In genomic region chr3:146544013-146544928, GRCh38 we compare ENCODE assay signal across 1 cellular context.
TF ChIP-seq lines count a peak whose summit lies in the region.

PLSCR1 (minus strand) TSS chr3:146544607; CDS start chr3:146536552, 8,055 bp downstream.

TF ChIP-seq in HepG2, 621 proteins besides CTCF, POLR2A, EP300 and RAD21 (continued from another document and continues in another):
- no peak for TF ChIP-seq PLSCR1 (CRISPR knock-in tag; IDR thresholded peaks at IDR 0.05; ENCODE audit: borderline replicate concordance)
- no peak for TF ChIP-seq IKZF1 (IDR thresholded peaks at IDR 0.05)
- TF ChIP-seq LCORL (IDR thresholded peaks at IDR 0.05), result no peak
- no peak for TF ChIP-seq LCORL (CRISPR knock-in tag; IDR thresholded peaks at IDR 0.05)
- no peak for TF ChIP-seq MIXL1 (CRISPR knock-in tag; IDR thresholded peaks at IDR 0.05)
- TF ChIP-seq ZNF20 (CRISPR knock-in tag; IDR thresholded peaks at IDR 0.05), result no peak
- no peak for TF ChIP-seq RNF2 (conservative IDR thresholded peaks at IDR 0.05; ENCODE audit: low read depth)
- no peak for TF ChIP-seq CC2D1A (CRISPR knock-in tag; IDR thresholded peaks at IDR 0.05)
- peak; percentile 75; the same call in 1 of the 2 replicates for TF ChIP-seq ZSCAN29 (CRISPR knock-in tag; conservative IDR thresholded peaks at IDR 0.05)
- peak; percentile 53; the same call in 1 of the 2 replicates for TF ChIP-seq FOXA3 (CRISPR knock-in tag; IDR thresholded peaks at IDR 0.05)
- no peak for TF ChIP-seq SOX13 (IDR thresholded peaks at IDR 0.05)
- TF ChIP-seq SOX13 (CRISPR knock-in tag; conservative IDR thresholded peaks at IDR 0.05 in 1 of 2, IDR thresholded peaks at IDR 0.05 in 1 of 2), result peak in 1 of 2 experiments; percentile 40; a peak in 1 of 4 replicates
- no peak for TF ChIP-seq PITX1 (CRISPR knock-in tag; IDR thresholded peaks at IDR 0.05)
- TF ChIP-seq RBFOX2 (IDR thresholded peaks at IDR 0.05; ENCODE audit: low read depth, low read length), result peak; percentile 81
- TF ChIP-seq, protein P1, sequence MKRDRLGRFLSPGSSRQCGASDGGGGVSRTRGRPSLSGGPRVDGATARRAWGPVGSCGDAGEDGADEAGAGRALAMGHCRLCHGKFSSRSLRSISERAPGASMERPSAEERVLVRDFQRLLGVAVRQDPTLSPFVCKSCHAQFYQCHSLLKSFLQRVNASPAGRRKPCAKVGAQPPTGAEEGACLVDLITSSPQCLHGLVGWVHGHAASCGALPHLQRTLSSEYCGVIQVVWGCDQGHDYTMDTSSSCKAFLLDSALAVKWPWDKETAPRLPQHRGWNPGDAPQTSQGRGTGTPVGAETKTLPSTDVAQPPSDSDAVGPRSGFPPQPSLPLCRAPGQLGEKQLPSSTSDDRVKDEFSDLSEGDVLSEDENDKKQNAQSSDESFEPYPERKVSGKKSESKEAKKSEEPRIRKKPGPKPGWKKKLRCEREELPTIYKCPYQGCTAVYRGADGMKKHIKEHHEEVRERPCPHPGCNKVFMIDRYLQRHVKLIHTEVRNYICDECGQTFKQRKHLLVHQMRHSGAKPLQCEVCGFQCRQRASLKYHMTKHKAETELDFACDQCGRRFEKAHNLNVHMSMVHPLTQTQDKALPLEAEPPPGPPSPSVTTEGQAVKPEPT (CRISPR knock-in tag; IDR thresholded peaks at IDR 0.05; ENCODE audit: low read depth), result no peak
- TF ChIP-seq ZBTB25 (CRISPR knock-in tag; IDR thresholded peaks at IDR 0.05), result peak; percentile 81
- no peak for TF ChIP-seq CBFB (CRISPR knock-in tag; IDR thresholded peaks at IDR 0.05)
- no peak for TF ChIP-seq CERS6 (CRISPR knock-in tag; IDR thresholded peaks at IDR 0.05)
- no peak for TF ChIP-seq PHF20 (CRISPR knock-in tag; IDR thresholded peaks at IDR 0.05)
- TF ChIP-seq ZNF670 (CRISPR knock-in tag; IDR thresholded peaks at IDR 0.05; ENCODE audit: borderline replicate concordance), result no peak
- no peak for TF ChIP-seq TCF7 (IDR thresholded peaks at IDR 0.05; ENCODE audit: low read depth)
- peak; percentile 54; the same call in 1 of the 2 replicates for TF ChIP-seq NCOA2 (CRISPR knock-in tag; IDR thresholded peaks at IDR 0.05)
- peak; percentile 61; the same call in 1 of the 2 replicates for TF ChIP-seq ZNF224 (CRISPR knock-in tag; IDR thresholded peaks at IDR 0.05)
- TF ChIP-seq, protein P2, sequence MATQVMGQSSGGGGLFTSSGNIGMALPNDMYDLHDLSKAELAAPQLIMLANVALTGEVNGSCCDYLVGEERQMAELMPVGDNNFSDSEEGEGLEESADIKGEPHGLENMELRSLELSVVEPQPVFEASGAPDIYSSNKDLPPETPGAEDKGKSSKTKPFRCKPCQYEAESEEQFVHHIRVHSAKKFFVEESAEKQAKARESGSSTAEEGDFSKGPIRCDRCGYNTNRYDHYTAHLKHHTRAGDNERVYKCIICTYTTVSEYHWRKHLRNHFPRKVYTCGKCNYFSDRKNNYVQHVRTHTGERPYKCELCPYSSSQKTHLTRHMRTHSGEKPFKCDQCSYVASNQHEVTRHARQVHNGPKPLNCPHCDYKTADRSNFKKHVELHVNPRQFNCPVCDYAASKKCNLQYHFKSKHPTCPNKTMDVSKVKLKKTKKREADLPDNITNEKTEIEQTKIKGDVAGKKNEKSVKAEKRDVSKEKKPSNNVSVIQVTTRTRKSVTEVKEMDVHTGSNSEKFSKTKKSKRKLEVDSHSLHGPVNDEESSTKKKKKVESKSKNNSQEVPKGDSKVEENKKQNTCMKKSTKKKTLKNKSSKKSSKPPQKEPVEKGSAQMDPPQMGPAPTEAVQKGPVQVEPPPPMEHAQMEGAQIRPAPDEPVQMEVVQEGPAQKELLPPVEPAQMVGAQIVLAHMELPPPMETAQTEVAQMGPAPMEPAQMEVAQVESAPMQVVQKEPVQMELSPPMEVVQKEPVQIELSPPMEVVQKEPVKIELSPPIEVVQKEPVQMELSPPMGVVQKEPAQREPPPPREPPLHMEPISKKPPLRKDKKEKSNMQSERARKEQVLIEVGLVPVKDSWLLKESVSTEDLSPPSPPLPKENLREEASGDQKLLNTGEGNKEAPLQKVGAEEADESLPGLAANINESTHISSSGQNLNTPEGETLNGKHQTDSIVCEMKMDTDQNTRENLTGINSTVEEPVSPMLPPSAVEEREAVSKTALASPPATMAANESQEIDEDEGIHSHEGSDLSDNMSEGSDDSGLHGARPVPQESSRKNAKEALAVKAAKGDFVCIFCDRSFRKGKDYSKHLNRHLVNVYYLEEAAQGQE (IDR thresholded peaks at IDR 0.05; ENCODE audit: borderline replicate concordance in 1 of 2, low read depth in 1 of 2, low read length in 2 of 2), result peak in 1 of 2 experiments; percentile 69; a peak in 1 of 4 replicates
- no peak for TF ChIP-seq MATR3 (CRISPR knock-in tag; IDR thresholded peaks at IDR 0.05)
- no peak for TF ChIP-seq ZEB1 (IDR thresholded peaks at IDR 0.05; ENCODE audit: insufficient replicate concordance, low read depth)
- TF ChIP-seq SSRP1 (CRISPR knock-in tag; IDR thresholded peaks at IDR 0.05), result no peak
- TF ChIP-seq, protein P3, sequence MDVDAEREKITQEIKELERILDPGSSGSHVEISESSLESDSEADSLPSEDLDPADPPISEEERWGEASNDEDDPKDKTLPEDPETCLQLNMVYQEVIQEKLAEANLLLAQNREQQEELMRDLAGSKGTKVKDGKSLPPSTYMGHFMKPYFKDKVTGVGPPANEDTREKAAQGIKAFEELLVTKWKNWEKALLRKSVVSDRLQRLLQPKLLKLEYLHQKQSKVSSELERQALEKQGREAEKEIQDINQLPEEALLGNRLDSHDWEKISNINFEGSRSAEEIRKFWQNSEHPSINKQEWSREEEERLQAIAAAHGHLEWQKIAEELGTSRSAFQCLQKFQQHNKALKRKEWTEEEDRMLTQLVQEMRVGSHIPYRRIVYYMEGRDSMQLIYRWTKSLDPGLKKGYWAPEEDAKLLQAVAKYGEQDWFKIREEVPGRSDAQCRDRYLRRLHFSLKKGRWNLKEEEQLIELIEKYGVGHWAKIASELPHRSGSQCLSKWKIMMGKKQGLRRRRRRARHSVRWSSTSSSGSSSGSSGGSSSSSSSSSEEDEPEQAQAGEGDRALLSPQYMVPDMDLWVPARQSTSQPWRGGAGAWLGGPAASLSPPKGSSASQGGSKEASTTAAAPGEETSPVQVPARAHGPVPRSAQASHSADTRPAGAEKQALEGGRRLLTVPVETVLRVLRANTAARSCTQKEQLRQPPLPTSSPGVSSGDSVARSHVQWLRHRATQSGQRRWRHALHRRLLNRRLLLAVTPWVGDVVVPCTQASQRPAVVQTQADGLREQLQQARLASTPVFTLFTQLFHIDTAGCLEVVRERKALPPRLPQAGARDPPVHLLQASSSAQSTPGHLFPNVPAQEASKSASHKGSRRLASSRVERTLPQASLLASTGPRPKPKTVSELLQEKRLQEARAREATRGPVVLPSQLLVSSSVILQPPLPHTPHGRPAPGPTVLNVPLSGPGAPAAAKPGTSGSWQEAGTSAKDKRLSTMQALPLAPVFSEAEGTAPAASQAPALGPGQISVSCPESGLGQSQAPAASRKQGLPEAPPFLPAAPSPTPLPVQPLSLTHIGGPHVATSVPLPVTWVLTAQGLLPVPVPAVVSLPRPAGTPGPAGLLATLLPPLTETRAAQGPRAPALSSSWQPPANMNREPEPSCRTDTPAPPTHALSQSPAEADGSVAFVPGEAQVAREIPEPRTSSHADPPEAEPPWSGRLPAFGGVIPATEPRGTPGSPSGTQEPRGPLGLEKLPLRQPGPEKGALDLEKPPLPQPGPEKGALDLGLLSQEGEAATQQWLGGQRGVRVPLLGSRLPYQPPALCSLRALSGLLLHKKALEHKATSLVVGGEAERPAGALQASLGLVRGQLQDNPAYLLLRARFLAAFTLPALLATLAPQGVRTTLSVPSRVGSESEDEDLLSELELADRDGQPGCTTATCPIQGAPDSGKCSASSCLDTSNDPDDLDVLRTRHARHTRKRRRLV (CRISPR knock-in tag; IDR thresholded peaks at IDR 0.05), result peak; percentile 43
- no peak for TF ChIP-seq ZNF782 (CRISPR knock-in tag; IDR thresholded peaks at IDR 0.05; ENCODE audit: borderline replicate concordance)
- TF ChIP-seq MEF2D (CRISPR knock-in tag; IDR thresholded peaks at IDR 0.05), result no peak
- no peak for TF ChIP-seq PREB (CRISPR knock-in tag; IDR thresholded peaks at IDR 0.05)
- TF ChIP-seq DNMT1 (CRISPR knock-in tag; IDR thresholded peaks at IDR 0.05), result no peak
- TF ChIP-seq, protein P4, sequence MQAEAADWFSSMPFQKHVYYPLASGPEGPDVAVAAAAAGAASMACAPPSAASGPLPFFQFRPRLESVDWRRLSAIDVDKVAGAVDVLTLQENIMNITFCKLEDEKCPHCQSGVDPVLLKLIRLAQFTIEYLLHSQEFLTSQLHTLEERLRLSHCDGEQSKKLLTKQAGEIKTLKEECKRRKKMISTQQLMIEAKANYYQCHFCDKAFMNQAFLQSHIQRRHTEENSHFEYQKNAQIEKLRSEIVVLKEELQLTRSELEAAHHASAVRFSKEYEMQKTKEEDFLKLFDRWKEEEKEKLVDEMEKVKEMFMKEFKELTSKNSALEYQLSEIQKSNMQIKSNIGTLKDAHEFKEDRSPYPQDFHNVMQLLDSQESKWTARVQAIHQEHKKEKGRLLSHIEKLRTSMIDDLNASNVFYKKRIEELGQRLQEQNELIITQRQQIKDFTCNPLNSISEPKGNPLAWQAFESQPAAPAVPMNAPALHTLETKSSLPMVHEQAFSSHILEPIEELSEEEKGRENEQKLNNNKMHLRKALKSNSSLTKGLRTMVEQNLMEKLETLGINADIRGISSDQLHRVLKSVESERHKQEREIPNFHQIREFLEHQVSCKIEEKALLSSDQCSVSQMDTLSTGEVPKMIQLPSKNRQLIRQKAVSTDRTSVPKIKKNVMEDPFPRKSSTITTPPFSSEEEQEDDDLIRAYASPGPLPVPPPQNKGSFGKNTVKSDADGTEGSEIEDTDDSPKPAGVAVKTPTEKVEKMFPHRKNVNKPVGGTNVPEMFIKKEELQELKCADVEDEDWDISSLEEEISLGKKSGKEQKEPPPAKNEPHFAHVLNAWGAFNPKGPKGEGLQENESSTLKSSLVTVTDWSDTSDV (CRISPR knock-in tag; IDR thresholded peaks at IDR 0.05), result 0 out of 2 replicates have a peak, but pooled peaks have one; percentile 75
- peak; percentile 68 for TF ChIP-seq HIVEP1 (CRISPR knock-in tag; IDR thresholded peaks at IDR 0.05)
- no peak; the same call in 1 of the 2 replicates for TF ChIP-seq SAFB2 (CRISPR knock-in tag; IDR thresholded peaks at IDR 0.05; ENCODE audit: borderline replicate concordance, low read depth)
- no peak for TF ChIP-seq MLLT10 (CRISPR knock-in tag; IDR thresholded peaks at IDR 0.05)
- no peak for TF ChIP-seq ZFP37 (CRISPR knock-in tag; IDR thresholded peaks at IDR 0.05; ENCODE audit: borderline replicate concordance)
- TF ChIP-seq FIP1L1 (IDR thresholded peaks at IDR 0.05; ENCODE audit: borderline replicate concordance, insufficient read depth, low read depth, low read length), result peak; percentile 75; the same call in 1 of the 2 replicates
- TF ChIP-seq ZGPAT (CRISPR knock-in tag; IDR thresholded peaks at IDR 0.05), result peak; percentile 69; the same call in 1 of the 2 replicates
- peak; percentile 95 for TF ChIP-seq ZNF292 (CRISPR knock-in tag; IDR thresholded peaks at IDR 0.05; ENCODE audit: borderline replicate concordance, low read depth)
- TF ChIP-seq ZMYM3 (CRISPR knock-in tag; IDR thresholded peaks at IDR 0.05), result 0 out of 2 replicates have a peak, but pooled peaks have one; percentile 20
- TF ChIP-seq MAX (IDR thresholded peaks at IDR 0.05), result peak; percentile 62; the same call in 1 of the 2 replicates
